In the genomic region with DNA sequence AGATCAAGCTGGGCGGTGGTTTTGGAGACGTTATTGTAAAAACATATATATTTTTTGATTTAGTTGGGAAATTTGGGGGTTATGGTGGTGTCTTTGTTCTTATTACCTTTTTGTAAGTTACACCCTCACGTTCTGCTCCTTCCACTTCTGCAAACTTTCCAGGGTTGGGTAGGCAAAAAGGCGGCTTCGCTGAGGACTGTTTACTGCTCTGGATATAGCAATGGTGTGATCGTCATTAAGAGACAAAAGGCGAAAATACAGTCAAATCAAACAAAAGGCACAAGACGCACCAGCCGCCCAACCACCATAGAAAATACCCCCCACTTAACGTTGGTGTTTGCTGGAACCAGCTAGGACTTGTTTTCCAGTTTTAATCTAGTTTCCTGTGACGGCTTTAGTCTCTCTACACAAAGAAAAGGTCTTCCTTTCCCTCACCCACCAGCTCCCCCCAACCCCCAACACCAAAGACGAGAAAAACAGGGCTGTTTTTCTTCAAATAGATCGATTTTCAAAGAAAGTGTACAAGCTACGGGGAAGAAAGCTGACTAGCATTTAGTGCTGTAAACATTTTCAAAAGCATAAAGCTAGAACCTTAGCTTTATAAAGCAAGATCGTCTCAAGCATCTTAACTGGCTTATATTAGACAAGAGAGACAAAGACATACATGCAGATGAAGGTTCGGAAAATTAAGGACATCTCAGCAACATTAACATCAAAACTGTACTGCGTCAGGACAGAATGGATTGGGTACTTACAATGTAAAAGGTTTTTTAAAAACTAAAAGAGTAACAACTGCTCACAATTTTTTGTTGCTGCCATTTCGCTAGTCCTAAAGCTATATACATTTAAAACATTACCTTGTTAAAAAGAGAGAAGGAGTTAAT, we compare ENCODE assay signal across 8 cellular contexts. TPM values are rescaled to one million over a fixed set of nuclear protein-coding genes. Genes with fewer than 3 reads are reported as not detected.
A peak's percentile ranks its signal among the peaks of the same experiment; 100 is the strongest.
DNase-seq lines count a peak whose midpoint lies in the region; ATAC-seq and TF ChIP-seq lines count a peak whose summit lies in the region.

No MANE protein-coding gene starts in this region.

- H3K9ac ChIP-seq in endocrine pancreas (ENCODE audit: control insufficient read depth, insufficient read depth, low read length) = peak overlapping the region; percentile 69

- H3K27me3 ChIP-seq in endocrine pancreas (ENCODE audit: control insufficient read depth, insufficient read depth, low read length) = no peaks in the 10 kb centered on the region
- H3K27me3 ChIP-seq in muscle layer of duodenum (ENCODE audit: low read depth, low read length) = no peaks in the 10 kb centered on the region

- H3K27ac ChIP-seq in muscle layer of duodenum (ENCODE audit: low read length) = peak overlapping the region; percentile 99

- ATAC-seq in WTC11 (no peak), HG02970 (IDR thresholded peaks at IDR 0.05; ENCODE audit: low FRiP score, unreplicated experiment) (no peak), GM21619 (IDR thresholded peaks at IDR 0.05; ENCODE audit: unreplicated experiment) (no peak)

- H3K9me3 Mint-ChIP-seq in WTC11 = no peaks in the 10 kb centered on the region

- peak overlapping the region; percentile 79 for H3K4me3 Mint-ChIP-seq in WTC11

- CTCF ChIA-PET in WTC11 (lab: Charles Lee) = interaction anchor here (0.9 to 12.5 kb wide), 6 partner anchors 4 to 323 kb away, joined by 3 to 532 read pairs (median 6); partner anchors contain the start of genes CFAP251, PSMD9, RHOF and SETD1B

- H3K36me3 ChIP-seq in endocrine pancreas (ENCODE audit: control insufficient read depth, insufficient read depth, low read length) (no peaks in the 10 kb centered on the region), muscle layer of duodenum (ENCODE audit: control insufficient read depth in 1 of 2, insufficient read depth in 2 of 2, low read length in 2 of 2) (peaks cover 0 to 10% of the 10 kb centered on the region in 2 donors)

- peaks cover 46% of the 10 kb centered on the region for H3K4me1 Mint-ChIP-seq in WTC11

- H3K4me3 ChIP-seq in endocrine pancreas (ENCODE audit: control insufficient read depth, insufficient read depth, low read length) = peak overlapping the region; percentile 89
- peak overlapping the region; percentile 78 to 82 for H3K4me3 ChIP-seq in muscle layer of duodenum (ENCODE audit: low read depth in 1 of 2, low read length in 2 of 2)

- H3K4me1 ChIP-seq in endocrine pancreas (ENCODE audit: control insufficient read depth, insufficient read depth, low read length) = peaks cover 4% of the 10 kb centered on the region
- H3K4me1 ChIP-seq in muscle layer of duodenum (ENCODE audit: control insufficient read depth in 1 of 2, insufficient read depth in 2 of 2, low read length in 2 of 2) = peaks cover 32 to 36% of the 10 kb centered on the region in 2 donors

- intact Hi-C loops in posterior vena cava (cut with DNase I) = no loop called here

- POLR2A ChIA-PET in WTC11 (lab: Charles Lee) = interaction anchor here (0.6 to 11.7 kb wide), 9 partner anchors 7 to 229 kb away, joined by 3 to 161 read pairs (median 5); partner anchors contain the start of genes PSMD9 and RHOF

- no peaks in the 10 kb centered on the region for H3K9me3 ChIP-seq in endocrine pancreas (ENCODE audit: control insufficient read depth, low read length)
- no peaks in the 10 kb centered on the region for H3K9me3 ChIP-seq in muscle layer of duodenum (ENCODE audit: control insufficient read depth in 1 of 2, low read length in 2 of 2)

- DNase-seq in EH (ENCODE audit: low read depth) (peak; percentile 55), NCI-H128 (lab: John Stamatoyannopoulos, UW; ENCODE audit: unreplicated experiment) (peak; percentile 38), WTC11 (ENCODE audit: low spot score) (no peak), posterior vena cava (ENCODE audit: low spot score) (no peak)

- TF ChIP-seq CTCF in WTC11 (IDR thresholded peaks at IDR 0.05) = no peak

- H3K36me3 Mint-ChIP-seq in WTC11 = peaks cover 11% of the 10 kb centered on the region

- peak overlapping the region; percentile 100 for H3K27ac Mint-ChIP-seq in WTC11

- no peaks in the 10 kb centered on the region for H3K27me3 Mint-ChIP-seq in WTC11 (ENCODE audit: low read depth)

TF ChIP-seq in WTC11, 78 proteins besides CTCF, POLR2A, EP300 and RAD21:
- peak; percentile 42; the same call in 1 of the 2 replicates for TF ChIP-seq CDX4 (CRISPR knock-in tag; IDR thresholded peaks at IDR 0.05; ENCODE audit: borderline replicate concordance)
- TF ChIP-seq ZNF671 (CRISPR knock-in tag; IDR thresholded peaks at IDR 0.05) = peak; percentile 42; the same call in 1 of the 2 replicates
- TF ChIP-seq, protein P1, sequence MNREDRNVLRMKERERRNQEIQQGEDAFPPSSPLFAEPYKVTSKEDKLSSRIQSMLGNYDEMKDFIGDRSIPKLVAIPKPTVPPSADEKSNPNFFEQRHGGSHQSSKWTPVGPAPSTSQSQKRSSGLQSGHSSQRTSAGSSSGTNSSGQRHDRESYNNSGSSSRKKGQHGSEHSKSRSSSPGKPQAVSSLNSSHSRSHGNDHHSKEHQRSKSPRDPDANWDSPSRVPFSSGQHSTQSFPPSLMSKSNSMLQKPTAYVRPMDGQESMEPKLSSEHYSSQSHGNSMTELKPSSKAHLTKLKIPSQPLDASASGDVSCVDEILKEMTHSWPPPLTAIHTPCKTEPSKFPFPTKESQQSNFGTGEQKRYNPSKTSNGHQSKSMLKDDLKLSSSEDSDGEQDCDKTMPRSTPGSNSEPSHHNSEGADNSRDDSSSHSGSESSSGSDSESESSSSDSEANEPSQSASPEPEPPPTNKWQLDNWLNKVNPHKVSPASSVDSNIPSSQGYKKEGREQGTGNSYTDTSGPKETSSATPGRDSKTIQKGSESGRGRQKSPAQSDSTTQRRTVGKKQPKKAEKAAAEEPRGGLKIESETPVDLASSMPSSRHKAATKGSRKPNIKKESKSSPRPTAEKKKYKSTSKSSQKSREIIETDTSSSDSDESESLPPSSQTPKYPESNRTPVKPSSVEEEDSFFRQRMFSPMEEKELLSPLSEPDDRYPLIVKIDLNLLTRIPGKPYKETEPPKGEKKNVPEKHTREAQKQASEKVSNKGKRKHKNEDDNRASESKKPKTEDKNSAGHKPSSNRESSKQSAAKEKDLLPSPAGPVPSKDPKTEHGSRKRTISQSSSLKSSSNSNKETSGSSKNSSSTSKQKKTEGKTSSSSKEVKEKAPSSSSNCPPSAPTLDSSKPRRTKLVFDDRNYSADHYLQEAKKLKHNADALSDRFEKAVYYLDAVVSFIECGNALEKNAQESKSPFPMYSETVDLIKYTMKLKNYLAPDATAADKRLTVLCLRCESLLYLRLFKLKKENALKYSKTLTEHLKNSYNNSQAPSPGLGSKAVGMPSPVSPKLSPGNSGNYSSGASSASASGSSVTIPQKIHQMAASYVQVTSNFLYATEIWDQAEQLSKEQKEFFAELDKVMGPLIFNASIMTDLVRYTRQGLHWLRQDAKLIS (CRISPR knock-in tag; IDR thresholded peaks at IDR 0.05; ENCODE audit: borderline replicate concordance) = no peak

RNA-seq across cellular contexts. Expression of gene SETD1B, which starts 2.0 kb away (rescaled TPM):
- total RNA-seq in WTC11 (2021) (18.0 to 19.5 TPM (median 18.4 TPM) in 3 replicates), posterior vena cava (10 to 100 TPM; 20.2 to 20.9 TPM)

RNA-seq across cellular contexts. Expression of gene RHOF, which starts 8.4 kb away (rescaled TPM):
- total RNA-seq in WTC11 (2021) (35.8 to 45.3 TPM (median 36.2 TPM) in 3 replicates), posterior vena cava (10 to 100 TPM in 1 of 2 donors, 1 to 10 TPM in 1; 5.3 to 10.4 TPM)

RNA-seq across cellular contexts. Expression of gene HPD, which starts 56.8 kb away (rescaled TPM):
- total RNA-seq in WTC11 (2021) = 0.39 to 0.48 TPM (median 0.44 TPM) in 3 replicates
- 10 to 100 TPM in 1 of 2 donors, 1 to 10 TPM in 1; 5.6 to 17.4 TPM for total RNA-seq in posterior vena cava

Comparison
In these comparisons a context has a peak if more than half of its experiments do, and no peak if none do; other contexts are left out.
1. DNase-seq: peak in EH (single experiment) and NCI-H128 (single experiment); none in WTC11 (single experiment) and posterior vena cava (single experiment).